ENCODE assay signal across 1 cellular context in the genomic region with DNA sequence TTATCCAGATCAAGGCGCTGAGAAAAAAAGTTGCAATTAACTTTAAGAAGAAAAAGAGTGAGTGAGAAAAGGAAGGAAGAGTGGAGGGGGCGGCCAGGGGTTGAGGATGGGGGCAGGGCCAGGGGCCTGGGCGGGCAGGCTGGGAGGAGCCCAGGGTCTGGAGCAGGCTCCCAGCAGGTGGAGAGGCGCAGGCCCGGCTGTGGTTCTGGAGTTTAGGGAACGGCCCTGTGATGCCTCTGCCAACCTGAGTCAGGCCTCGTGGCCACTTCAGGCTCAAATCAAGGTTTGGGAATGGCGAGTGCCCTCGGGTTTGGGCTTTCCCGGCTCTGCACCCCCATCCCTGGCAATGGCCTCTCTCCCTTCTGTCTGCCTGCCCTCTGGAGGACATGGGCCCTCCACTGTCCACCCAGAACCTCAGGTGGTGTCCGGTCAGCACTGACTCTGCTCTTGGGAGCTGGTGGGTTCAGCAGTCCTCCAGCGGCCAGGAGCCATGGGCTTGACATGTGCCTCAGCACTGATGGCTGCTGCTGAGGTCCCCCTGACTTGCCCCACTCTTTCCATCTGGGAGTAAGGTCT.
TF ChIP-seq lines count a peak whose summit lies in the region.

No MANE protein-coding gene starts in this region.

TF ChIP-seq in HepG2, 621 proteins besides CTCF, POLR2A, EP300 and RAD21:
- TF ChIP-seq SRF (IDR thresholded peaks at IDR 0.05; ENCODE audit: low read depth, low read length): no peak
- no peak for TF ChIP-seq ZNF124 (CRISPR knock-in tag; IDR thresholded peaks at IDR 0.05)
- no peak for TF ChIP-seq NFIC (IDR thresholded peaks at IDR 0.05; ENCODE audit: low read length)
- TF ChIP-seq REPIN1 (CRISPR knock-in tag; IDR thresholded peaks at IDR 0.05; ENCODE audit: borderline replicate concordance, low read depth): no peak
- TF ChIP-seq ZNF672 (CRISPR knock-in tag; IDR thresholded peaks at IDR 0.05): no peak
TF ChIP-seq in HepG2: peak in this region for 0.
